Comparison of ENCODE assay signal across 8 cellular contexts in the genomic region with DNA sequence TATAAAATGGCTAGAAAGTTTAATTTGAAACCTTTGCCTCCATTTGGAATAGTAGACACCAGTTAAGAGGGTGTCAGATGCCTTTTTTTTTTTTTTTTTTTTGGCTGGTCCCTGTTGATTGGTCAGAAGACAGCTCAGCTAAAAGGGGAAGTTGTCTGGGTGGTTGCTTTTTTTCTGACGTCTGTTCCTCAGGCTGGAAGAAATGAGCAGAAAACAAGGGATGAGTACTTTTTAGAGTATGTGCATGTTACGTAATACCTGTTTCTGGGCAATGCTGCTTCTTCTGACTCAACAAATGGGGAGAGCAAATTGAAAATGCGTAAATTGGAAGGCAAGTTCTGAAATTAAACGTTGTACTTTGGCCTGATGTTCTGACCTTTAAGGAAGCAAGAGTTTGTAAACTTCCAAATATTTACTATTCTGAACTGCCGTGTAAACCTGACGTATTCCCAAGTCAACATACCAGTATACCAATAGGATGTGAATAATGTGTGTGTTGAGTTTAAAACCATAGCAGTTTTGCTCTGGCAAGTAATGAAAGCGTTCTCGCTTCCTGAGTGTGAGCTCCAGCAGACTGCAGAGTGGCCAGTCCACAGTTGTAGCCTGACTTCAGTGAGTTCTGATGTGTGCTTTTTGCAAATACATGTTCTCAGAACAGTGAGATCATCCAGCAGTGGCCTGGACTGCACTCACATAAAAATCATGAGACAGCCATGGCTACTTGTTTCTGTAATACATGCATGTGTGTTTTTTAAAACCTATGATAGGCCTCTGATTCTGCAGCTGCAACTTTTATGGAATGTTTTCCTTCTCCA. TPM values are rescaled to one million over a fixed set of nuclear protein-coding genes. Genes with fewer than 3 reads are reported as not detected.
DNase-seq lines count a peak whose midpoint lies in the region; ATAC-seq, FAIRE-seq and TF ChIP-seq lines count a peak whose summit lies in the region.

No MANE protein-coding gene starts in this region.

- peaks cover 27 to 36% of the 10 kb centered on the region in 2 donors for H3K36me3 Mint-ChIP-seq in CD14-positive monocyte
- peaks cover 18% of the 10 kb centered on the region for H3K36me3 Mint-ChIP-seq in activated naive CD8-positive, alpha-beta T cell treated with anti-CD3 and anti-CD28 coated beads, Interleukin-2, amount 10 ng/mL, durations not matched to agents 7 days and 5 days

- H3K4me3 ChIP-seq in keratinocyte (ENCODE audit: control insufficient read depth in 2 of 3, extremely low read depth in 1 of 3, insufficient read depth in 2 of 3, low read depth in 1 of 3, low read length in 3 of 3) (peak overlapping the region; percentile 64 to 79 (median 75)), thymus (ENCODE audit: low read length) (peak overlapping the region; percentile 72)

- peak overlapping the region; percentile 94 to 99 (median 98) for H3K27ac Mint-ChIP-seq in CD14-positive monocyte
- H3K27ac Mint-ChIP-seq in activated naive CD8-positive, alpha-beta T cell treated with anti-CD3 and anti-CD28 coated beads, Interleukin-2, amount 10 ng/mL, durations not matched to agents 7 days and 5 days, result peak overlapping the region; percentile 97

- H3K27me3 ChIP-seq in keratinocyte (ENCODE audit: control insufficient read depth, extremely low read depth, insufficient read depth, low read length) (no peaks in the 10 kb centered on the region), thymus (ENCODE audit: control insufficient read depth, insufficient read depth) (no peaks in the 10 kb centered on the region)

- ATAC-seq in activated naive CD8-positive, alpha-beta T cell treated with anti-CD3 and anti-CD28 coated beads, Interleukin-2, amount 10 ng/mL, durations not matched to agents 7 days and 5 days (ENCODE audit: low read depth), result no peak
- no peak for ATAC-seq in HG03280 (IDR thresholded peaks at IDR 0.05; ENCODE audit: unreplicated experiment)
- ATAC-seq in GM19023 (IDR thresholded peaks at IDR 0.05; ENCODE audit: unreplicated experiment), result no peak

- peaks cover 2 to 17% of the 10 kb centered on the region in 2 experiments for H3K36me3 ChIP-seq in keratinocyte (ENCODE audit: control insufficient read depth in 2 of 2, extremely low read depth in 1 of 2, insufficient read depth in 2 of 2, low read length in 2 of 2)
- H3K36me3 ChIP-seq in thymus (ENCODE audit: control insufficient read depth, insufficient read depth), result no peaks in the 10 kb centered on the region

- no peak for TF ChIP-seq CTCF in CD14-positive monocyte (IDR thresholded peaks at IDR 0.05)
- TF ChIP-seq CTCF in keratinocyte (optimal IDR thresholded peaks at IDR 0.05 in 1 of 3, IDR thresholded peaks at IDR 0.05 in 1 of 3, conservative IDR thresholded peaks at IDR 0.05 in 1 of 3; ENCODE audit: extremely low read depth in 1 of 3, insufficient read depth in 2 of 3, low read length in 3 of 3), result no peak

- peaks cover 6% of the 10 kb centered on the region for H4K20me1 ChIP-seq in keratinocyte (ENCODE audit: control insufficient read depth, extremely low read depth, insufficient read depth, low read length)

- H3K27ac ChIP-seq in keratinocyte (ENCODE audit: control insufficient read depth, insufficient read depth, low read length) (peak overlapping the region; percentile 81), thymus (ENCODE audit: low read depth) (peak overlapping the region; percentile 52)

- peak overlapping the region; percentile 94 for H3K4me3 Mint-ChIP-seq in CD14-positive monocyte
- H3K4me3 Mint-ChIP-seq in activated naive CD8-positive, alpha-beta T cell treated with anti-CD3 and anti-CD28 coated beads, Interleukin-2, amount 10 ng/mL, durations not matched to agents 7 days and 5 days, result peak overlapping the region; percentile 93

- no peaks in the 10 kb centered on the region for H3K9me1 ChIP-seq in keratinocyte (ENCODE audit: control insufficient read depth, extremely low read depth, insufficient read depth, low read length)

- H3K4me1 Mint-ChIP-seq in CD14-positive monocyte, result peaks cover 19% of the 10 kb centered on the region
- peaks cover 27% of the 10 kb centered on the region for H3K4me1 Mint-ChIP-seq in activated naive CD8-positive, alpha-beta T cell treated with anti-CD3 and anti-CD28 coated beads, Interleukin-2, amount 10 ng/mL, durations not matched to agents 7 days and 5 days

- POLR2A ChIA-PET in activated naive CD8-positive, alpha-beta T cell treated with anti-CD3 and anti-CD28 coated beads, Interleukin-2, amount 10 ng/mL, durations not matched to agents 7 days and 5 days (lab: Charles Lee), result interaction anchor here (0.6 to 4.7 kb wide), 8 partner anchors 11 to 269 kb away, joined by 3 to 59 read pairs (median 9); a partner anchor contains a TSS

- no peak for FAIRE-seq in keratinocyte (lab: Jason Lieb, UNC)

- intact Hi-C loops in CD14-positive monocyte (cut with micrococcal nuclease), result loop anchor here (5.0 to 10.0 kb wide), 3 partner anchors 42 to 118 kb away; a partner anchor contains a TSS

- dilution Hi-C loops in keratinocyte (cut with MboI; ENCODE audit: extremely low pct_ligation_motif_present, low sequenced_read_pairs), result no loop called here

- peaks cover 0 to 5% (median 0%) of the 10 kb centered on the region in 3 donors for H3K27me3 Mint-ChIP-seq in CD14-positive monocyte (ENCODE audit: low read depth in 3 of 3)
- H3K27me3 Mint-ChIP-seq in activated naive CD8-positive, alpha-beta T cell treated with anti-CD3 and anti-CD28 coated beads, Interleukin-2, amount 10 ng/mL, durations not matched to agents 7 days and 5 days, result no peaks in the 10 kb centered on the region

- H3K4me1 ChIP-seq in keratinocyte (ENCODE audit: control insufficient read depth, extremely low read depth, insufficient read depth, low read length) (peaks cover 16% of the 10 kb centered on the region), thymus (ENCODE audit: control insufficient read depth, insufficient read depth, low read length) (peaks cover 2% of the 10 kb centered on the region)

- H3K9me3 Mint-ChIP-seq in CD14-positive monocyte, result peaks cover 0 to 34% (median 17%) of the 10 kb centered on the region in 7 donors
- H3K9me3 Mint-ChIP-seq in activated naive CD8-positive, alpha-beta T cell treated with anti-CD3 and anti-CD28 coated beads, Interleukin-2, amount 10 ng/mL, durations not matched to agents 7 days and 5 days, result no peaks in the 10 kb centered on the region

- peak overlapping the region; percentile 71 for H3K4me2 ChIP-seq in keratinocyte (ENCODE audit: control insufficient read depth, extremely low read depth, insufficient read depth, low read depth, low read length)

- in situ Hi-C loops in KBM-7 (cut with MboI; ENCODE audit: low pct_unique_long_range_greater_than_20kb, low sequenced_read_pairs), result no loop called here

- peaks cover 5% of the 10 kb centered on the region for H3K79me2 ChIP-seq in keratinocyte (ENCODE audit: control insufficient read depth, insufficient read depth, low read length)

- WGBS in thymus, result 76% methylated on average over 8 of the region's 8 CpGs

- H3K9ac ChIP-seq in keratinocyte (ENCODE audit: control insufficient read depth, extremely low read depth, insufficient read depth, low read length), result peak overlapping the region; percentile 86

- H3K9me3 ChIP-seq in keratinocyte (ENCODE audit: control insufficient read depth, low read depth, low read length) (no peaks in the 10 kb centered on the region), thymus (ENCODE audit: control insufficient read depth) (no peaks in the 10 kb centered on the region)

- DNase-seq in CD14-positive monocyte (ENCODE audit: low spot score) (no peak), KBM-7 (peak; percentile 95), keratinocyte (ENCODE audit: low read depth, low spot score) (no peak), NCI-H2227 (lab: John Stamatoyannopoulos, UW; ENCODE audit: unreplicated experiment) (no peak)
- no peak for DNase-seq in activated naive CD8-positive, alpha-beta T cell treated with anti-CD3 and anti-CD28 coated beads, Interleukin-2, amount 10 ng/mL, durations not matched to agents 7 days and 5 days

- H2AFZ ChIP-seq in keratinocyte (ENCODE audit: control insufficient read depth, low read length), result no peak overlapping the region

RNA-seq across cellular contexts. Expression of a gene that starts 1.7 kb away (rescaled TPM):
- polyA plus RNA-seq in CD14-positive monocyte, result 100 to 1,000 TPM; 897 to 970 TPM
- total RNA-seq in activated naive CD8-positive, alpha-beta T cell treated with anti-CD3 and anti-CD28 coated beads, Interleukin-2, amount 10 ng/mL, durations not matched to agents 7 days and 5 days, result 100 to 1,000 TPM; 145 to 147 TPM
- polyA plus RNA-seq in keratinocyte, result 904 to 1,607 TPM (median 1,595 TPM) in 3 replicates
- polyA plus RNA-seq in keratinocyte (2011; ENCODE audit: low read depth), result 2,170 TPM
- 1,402 and 1,666 TPM in 2 replicates for polyA plus RNA-seq in keratinocyte (2011; cell fraction: cytosol; rRNA removed)
- 3,131 and 4,257 TPM in 2 replicates for polyA plus RNA-seq in keratinocyte (2011; cell fraction: nucleus; rRNA removed)
- 647 and 2,511 TPM in 2 replicates for polyA plus RNA-seq in keratinocyte (2012; ENCODE audit: low replicate concordance)
- 82.8 to 414 TPM (median 366 TPM) in 3 replicates for polyA minus RNA-seq in keratinocyte
- 352 TPM for polyA minus RNA-seq in keratinocyte (2011; cell fraction: cytosol; rRNA and poly(A)+ RNA removed)
- polyA minus RNA-seq in keratinocyte (2011; cell fraction: nucleus; rRNA and poly(A)+ RNA removed), result 313 and 542 TPM in 2 replicates
- polyA plus RNA-seq in thymus, result 2,700 TPM

RNA-seq across cellular contexts. Expression of a gene that starts 41.6 kb away (rescaled TPM):
- polyA plus RNA-seq in CD14-positive monocyte (10 to 100 TPM; 49.2 to 51.8 TPM), keratinocyte (62.4 to 91.9 TPM (median 79.8 TPM) in 3 replicates), thymus (44.5 TPM)
- total RNA-seq in activated naive CD8-positive, alpha-beta T cell treated with anti-CD3 and anti-CD28 coated beads, Interleukin-2, amount 10 ng/mL, durations not matched to agents 7 days and 5 days, result 10 to 100 TPM; 27.6 to 28.4 TPM
- polyA plus RNA-seq in keratinocyte (2011; ENCODE audit: low read depth), result 28.6 TPM
- polyA plus RNA-seq in keratinocyte (2011; cell fraction: cytosol; rRNA removed), result 41.7 and 84.0 TPM in 2 replicates
- 132 and 150 TPM in 2 replicates for polyA plus RNA-seq in keratinocyte (2011; cell fraction: nucleus; rRNA removed)
- polyA plus RNA-seq in keratinocyte (2012; ENCODE audit: low replicate concordance), result 49.6 and 74.1 TPM in 2 replicates
- polyA minus RNA-seq in keratinocyte, result 13.9 to 72.1 TPM (median 32.7 TPM) in 3 replicates
- 40.5 TPM for polyA minus RNA-seq in keratinocyte (2011; cell fraction: cytosol; rRNA and poly(A)+ RNA removed)
- polyA minus RNA-seq in keratinocyte (2011; cell fraction: nucleus; rRNA and poly(A)+ RNA removed), result 32.8 and 45.5 TPM in 2 replicates
